13 cellular contexts compared by ENCODE assay signal in the genomic region with DNA sequence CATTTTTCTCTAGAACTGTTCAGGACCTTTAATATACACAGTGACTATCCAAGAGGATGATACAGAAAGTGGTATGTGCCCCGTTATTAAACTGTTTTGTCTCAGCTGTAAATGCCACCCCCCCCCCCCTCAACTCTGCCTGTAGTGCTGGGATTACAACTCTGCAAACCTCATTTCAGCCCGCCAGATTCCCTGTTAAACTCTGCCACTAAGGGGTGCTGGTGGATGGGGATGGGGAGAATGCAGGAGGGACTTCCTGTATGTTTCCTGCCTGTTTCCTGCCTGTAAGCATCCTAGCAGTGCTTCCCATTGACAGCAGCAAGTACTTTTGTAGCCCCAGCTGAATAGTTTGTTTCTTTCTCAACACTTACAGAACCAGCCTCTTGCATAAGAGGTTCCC.
DNase-seq lines count a peak whose midpoint lies in the region; ATAC-seq and TF ChIP-seq lines count a peak whose summit lies in the region.
"Had no signal": no experiment of that assay in that cellular context is flagged by ENCODE, and none has a peak within 500 bp of the region (broad histone marks: within the 10 kb centered on the region; RNA-seq: fewer than 3 reads in every experiment).

No MANE protein-coding gene starts in this region.

- no peak overlapping the region for H3K18ac ChIP-seq in mesendoderm (ENCODE audit: low read length)

- H3K79me1 ChIP-seq in mesendoderm (ENCODE audit: low read length): no peaks in the 10 kb centered on the region

- H3K4me3 ChIP-seq in choroid plexus epithelial cell (ENCODE audit: low read depth, low read length) (no peak overlapping the region), mesendoderm (ENCODE audit: low read length) (no peak overlapping the region), gastrocnemius medialis (no peak overlapping the region)
- H3K4me3 ChIP-seq: GM12878 had no signal

- H3K27ac ChIP-seq in mesendoderm (ENCODE audit: low read depth, low read length): no peak overlapping the region
- no peak overlapping the region for H3K27ac ChIP-seq in gastrocnemius medialis

- H3K27me3 ChIP-seq in mesendoderm (ENCODE audit: insufficient read depth, low read length, poor library complexity) (no peaks in the 10 kb centered on the region), gastrocnemius medialis (no peaks in the 10 kb centered on the region)

- in situ Hi-C loops in gastrocnemius medialis (cut with MboI; ENCODE audit: low sequenced_read_pairs in 4 of 4): loop anchor here in 1 of 4 donors (25.0 kb wide), 1 partner anchor 307 kb away; no protein-coding TSS in a partner anchor

- no peaks in the 10 kb centered on the region for H3K9me3 ChIP-seq in gastrocnemius medialis

- H4K8ac ChIP-seq in mesendoderm (ENCODE audit: low read depth, low read length): no peak overlapping the region

- whole genome bisulfite sequencing in mesendoderm (ENCODE audit: extremely low coverage, insufficient coverage, low lambda C conversion rate): no CpG with 5 or more reads among the region's 2 CpGs

- no peak overlapping the region for H3K9ac ChIP-seq in mesendoderm (ENCODE audit: low read length)

- ATAC-seq in GM18519 (IDR thresholded peaks at IDR 0.05; ENCODE audit: low FRiP score, unreplicated experiment) (no peak), gastrocnemius medialis (no peak)
- ATAC-seq: GM12878 had no signal

- H3K4me1 ChIP-seq in mesendoderm (ENCODE audit: control insufficient read depth, low read depth, low read length): peaks cover 3% of the 10 kb centered on the region
- H3K4me1 ChIP-seq in gastrocnemius medialis: no peaks in the 10 kb centered on the region

- intact Hi-C loops in gastrocnemius medialis (cut with DNase I; ENCODE audit: low total_unique reads): no loop called here

- TF ChIP-seq CTCF in choroid plexus epithelial cell (conservative IDR thresholded peaks at IDR 0.05; ENCODE audit: low read depth, low read length) (peak; percentile 49), gastrocnemius medialis (IDR thresholded peaks at IDR 0.05 in 4 of 5, conservative IDR thresholded peaks at IDR 0.05 in 1 of 5) (no peak)

- no peak overlapping the region for H3K23ac ChIP-seq in mesendoderm (ENCODE audit: low read length)

- H3K4ac ChIP-seq in mesendoderm (ENCODE audit: low read depth, low read length): no peak overlapping the region

- no peak overlapping the region for H3K4me2 ChIP-seq in mesendoderm (ENCODE audit: low read length)

- H2AK5ac ChIP-seq in mesendoderm (ENCODE audit: low read length): no peak overlapping the region

- no peak overlapping the region for H2BK15ac ChIP-seq in mesendoderm (replicated peaks; ENCODE audit: low read depth)

- H3K56ac ChIP-seq in mesendoderm (ENCODE audit: low read length): no peak overlapping the region

- peak; percentile 14 for DNase-seq in DMS53 (lab: John Stamatoyannopoulos, UW)
- DNase-seq in DMS53 treated with DMSO at 0.1 percent for 48 hours (lab: John Stamatoyannopoulos, UW; ENCODE audit: unreplicated experiment): no peak
- peak; percentile 28 to 54 for DNase-seq in NCI-H526 (lab: John Stamatoyannopoulos, UW)
- DNase-seq in choroid plexus epithelial cell (ENCODE audit: low read depth): peak; percentile 36
- DNase-seq in mesendoderm: peak; percentile 74
- DNase-seq in gastrocnemius medialis: no peak
- DNase-seq in activated naive CD4-positive, alpha-beta T cell treated with anti-CD3 and anti-CD28 coated beads, Interleukin-2, amount 50 U/mL, for 16 hours: no peak
- DNase-seq: activated CD4-positive, alpha-beta T cell treated with anti-CD3 and anti-CD28 coated beads, Interleukin-2, amount 50 U/mL, for 4 hours; foreskin melanocyte; islet precursor cell; NCI-H2029 treated with DMSO at 0.1 percent for 48 hours had no signal

- H2BK120ac ChIP-seq in mesendoderm (ENCODE audit: low read depth, low read length): no peak overlapping the region

- H2BK5ac ChIP-seq in mesendoderm (ENCODE audit: low read length): no peak overlapping the region

- H3K36me3 ChIP-seq in mesendoderm (ENCODE audit: control insufficient read depth, insufficient read depth, low read length) (no peaks in the 10 kb centered on the region), gastrocnemius medialis (no peaks in the 10 kb centered on the region)

- no peak overlapping the region for H4K5ac ChIP-seq in mesendoderm (ENCODE audit: low read length)

- H3K79me2 ChIP-seq in mesendoderm (ENCODE audit: control insufficient read depth, insufficient read depth, low read length): no peaks in the 10 kb centered on the region

- no peak for TF ChIP-seq POLR2A in gastrocnemius medialis (IDR thresholded peaks at IDR 0.05)

Comparison
In these comparisons a context has a peak if more than half of its experiments do, and no peak if none do; other contexts are left out.
1. DNase-seq: peak in DMS53 (single experiment), NCI-H526 (2 of 2), choroid plexus epithelial cell (single experiment) and mesendoderm (single experiment); none in DMS53 treated with DMSO at 0.1 percent for 48 hours (single experiment), gastrocnemius medialis (0 of 2) and activated naive CD4-positive, alpha-beta T cell treated with anti-CD3 and anti-CD28 coated beads, Interleukin-2, amount 50 U/mL, for 16 hours (single experiment).